ENCODE assay signal across 22 cellular contexts in genomic region chr6:91241946-91242613, GRCh38.
"Had no signal": no experiment of that assay in that cellular context is flagged by ENCODE, and none has a peak within 500 bp of the region (broad histone marks: within the 10 kb centered on the region; RNA-seq: fewer than 3 reads in every experiment).

No MANE protein-coding gene starts in this region.

- H3K36me3 ChIP-seq: esophagus muscularis mucosa, left ventricle myocardium inferior, lower lobe of right lung, neutrophil, right lobe of liver, spleen, tibial nerve had no signal

- H3K4me1 ChIP-seq: esophagus muscularis mucosa, foreskin keratinocyte, left ventricle myocardium inferior, lower lobe of right lung, psoas muscle, right lobe of liver, spleen, testis had no signal

- DNase-seq: effector memory CD8-positive, alpha-beta T cell; foreskin keratinocyte; immature natural killer cell; left ventricle myocardium inferior; lower lobe of right lung; naive thymus-derived CD4-positive, alpha-beta T cell; nephron progenitor cell; psoas muscle; retina; right lobe of liver; spleen; stimulated activated CD4-positive, alpha-beta T cell treated with anti-CD3 and anti-CD28 coated beads, Interleukin-15, amount 100 ng/mL, for 24 hours; stimulated activated CD4-positive, alpha-beta T cell treated with anti-CD3 and anti-CD28 coated beads, Interleukin-1b, Interleukin-23, amount 100 ng/mL, for 48 hours; stimulated activated CD4-positive, alpha-beta T cell treated with anti-CD3 and anti-CD28 coated beads, Interleukin-4, amount 100 ng/mL, for 24 hours; stimulated activated naive CD8-positive, alpha-beta T cell treated with anti-CD3 and anti-CD28 coated beads, Interleukin-15, amount 100 ng/mL, for 72 hours; testis had no signal

- H3K4me3 ChIP-seq: esophagus muscularis mucosa, left ventricle myocardium inferior, lower lobe of right lung, psoas muscle, right lobe of liver, spleen, testis, tibial nerve had no signal

- FAIRE-seq: keratinocyte had no signal

- H3K27me3 ChIP-seq: esophagus muscularis mucosa, foreskin keratinocyte, neutrophil, right lobe of liver, spleen, testis, tibial nerve had no signal

- ATAC-seq: effector memory CD8-positive, alpha-beta T cell; foreskin keratinocyte; lower lobe of right lung; naive thymus-derived CD4-positive, alpha-beta T cell; psoas muscle; right lobe of liver; stimulated activated memory B cell treated with anti-CD40 and anti-IgM and Interleukin-4, amounts not matched to agents 10 μg/mL and 1 μg/mL and 100 μg/mL, for 72 hours; stimulated activated naive CD8-positive, alpha-beta T cell treated with anti-CD3 and anti-CD28 coated beads, Interleukin-15, amount 100 ng/mL, for 72 hours had no signal

- H3K9me3 ChIP-seq: esophagus muscularis mucosa, left ventricle myocardium inferior, lower lobe of right lung, neutrophil, psoas muscle, right lobe of liver, spleen, testis, tibial nerve had no signal

- H3K27ac ChIP-seq: epithelial cell of prostate, esophagus muscularis mucosa, foreskin keratinocyte, left ventricle myocardium inferior, lower lobe of right lung, neutrophil, psoas muscle, right lobe of liver, spleen, testis, tibial nerve had no signal
